Comparison of ENCODE assay signal across 21 cellular contexts in genomic region chr3:72017935-72018334, GRCh38.
"Had no signal": no experiment of that assay in that cellular context is flagged by ENCODE, and none has a peak within 500 bp of the region (broad histone marks: within the 10 kb centered on the region; RNA-seq: fewer than 3 reads in every experiment).

No MANE protein-coding gene starts in this region.

- H3K9me3 Mint-ChIP-seq: dendritic cell treated with granulocyte-macrophage colony-stimulating factor and Interleukin-4, amounts not matched to agents 40 ng/mL and 50 ng/mL, for 4 days; effector memory CD8-positive, alpha-beta T cell; natural killer cell had no signal

- H3K4me1 ChIP-seq: lower lobe of right lung, prostate gland, stomach, upper lobe of right lung had no signal

- H3K4me3 ChIP-seq: lower lobe of right lung, prostate gland, smooth muscle cell, stomach, thoracic aorta, upper lobe of right lung had no signal

- H3K27me3 Mint-ChIP-seq: activated naive CD8-positive, alpha-beta T cell had no signal

- H3K9me3 ChIP-seq: lower lobe of right lung, prostate gland, stomach, thoracic aorta, upper lobe of right lung had no signal

- H3K4me2 ChIP-seq: smooth muscle cell had no signal

- DNase-seq: activated CD4-positive, alpha-beta T cell treated with anti-CD3 and anti-CD28 coated beads for 48 hours; activated CD8-positive, alpha-beta memory T cell treated with anti-CD3 and anti-CD28 coated beads, Interleukin-2, amount 50 U/mL, for 48 hours; activated gamma-delta T cell treated with Interleukin-2 at 50 U/mL for 16 hours; anterior cingulate cortex; effector memory CD8-positive, alpha-beta T cell; head of caudate nucleus; lower lobe of right lung; natural killer cell; occipital lobe; stimulated activated CD4-positive, alpha-beta T cell treated with anti-CD3 and anti-CD28 coated beads, Interleukin-4, amount 100 ng/mL, for 4 hours; stomach; T-helper 17 cell; upper lobe of right lung had no signal

- H3K27ac ChIP-seq: epithelial cell of prostate, lower lobe of right lung, prostate gland, stomach, thoracic aorta, upper lobe of right lung had no signal

- H3K4me1 Mint-ChIP-seq: natural killer cell, T-helper 17 cell had no signal

- ATAC-seq: effector memory CD8-positive, alpha-beta T cell; lower lobe of right lung; natural killer cell; T-helper 17 cell; upper lobe of right lung; WTC11 had no signal

- H3K27me3 ChIP-seq: stomach, upper lobe of right lung had no signal

- H3K36me3 Mint-ChIP-seq: activated naive CD8-positive, alpha-beta T cell; natural killer cell had no signal

- H3K4me3 Mint-ChIP-seq: activated naive CD8-positive, alpha-beta T cell; dendritic cell treated with granulocyte-macrophage colony-stimulating factor and Interleukin-4, amounts not matched to agents 40 ng/mL and 50 ng/mL, for 4 days; effector memory CD8-positive, alpha-beta T cell; natural killer cell; T-helper 17 cell; WTC11 had no signal

- H3K36me3 ChIP-seq: lower lobe of right lung, prostate gland, stomach, thoracic aorta, upper lobe of right lung had no signal

- FAIRE-seq: frontal cortex had no signal

- H3K27ac Mint-ChIP-seq: activated naive CD8-positive, alpha-beta T cell; dendritic cell treated with granulocyte-macrophage colony-stimulating factor and Interleukin-4, amounts not matched to agents 40 ng/mL and 50 ng/mL, for 4 days; effector memory CD8-positive, alpha-beta T cell; natural killer cell; T-helper 17 cell; WTC11 had no signal
